11 cellular contexts compared by ENCODE assay signal in genomic region chr11:116357769-116358544, GRCh38.
A peak's percentile ranks its signal among the peaks of the same experiment; 100 is the strongest.
DNase-seq lines count a peak whose midpoint lies in the region; ATAC-seq and TF ChIP-seq lines count a peak whose summit lies in the region.
"Had no signal": no experiment of that assay in that cellular context is flagged by ENCODE, and none has a peak within 500 bp of the region (broad histone marks: within the 10 kb centered on the region; RNA-seq: fewer than 3 reads in every experiment).

No MANE protein-coding gene starts in this region.

- H3K18ac ChIP-seq in mesenchymal stem cell (ENCODE audit: low read depth in 1 of 2, low read length in 2 of 2), result no peak overlapping the region

- peaks cover 9% of the 10 kb centered on the region for H3K27me3 Mint-ChIP-seq in activated CD8-positive, alpha-beta T cell treated with anti-CD3 and anti-CD28 coated beads for 36 hours
- no peaks in the 10 kb centered on the region for H3K27me3 Mint-ChIP-seq in activated CD8-positive, alpha-beta T cell treated with anti-CD3 and anti-CD28 coated beads, Interleukin-2, amount 10 ng/mL, durations not matched to agents 7 days and 5 days (ENCODE audit: low read depth)
- H3K27me3 Mint-ChIP-seq in stimulated activated memory B cell treated with anti-CD40 and anti-IgM and Interleukin-4, amounts not matched to agents 10 μg/mL and 1 μg/mL and 100 μg/mL, for 72 hours, result no peaks in the 10 kb centered on the region

- no peak for ATAC-seq in activated CD8-positive, alpha-beta T cell treated with anti-CD3 and anti-CD28 coated beads for 36 hours
- ATAC-seq in activated CD8-positive, alpha-beta T cell treated with anti-CD3 and anti-CD28 coated beads, Interleukin-2, amount 10 ng/mL, durations not matched to agents 7 days and 5 days, result no peak
- ATAC-seq in PC-3 (no peak), right cardiac atrium (peak in 1 of 2 donors; percentile 27), psoas muscle (no peak)
- ATAC-seq in stimulated activated memory B cell treated with anti-CD40 and anti-IgM and Interleukin-4, amounts not matched to agents 10 μg/mL and 1 μg/mL and 100 μg/mL, for 72 hours, result no peak

- H3K9ac ChIP-seq in PC-3 (ENCODE audit: low read length) (no peak overlapping the region), mesenchymal stem cell (ENCODE audit: low read length) (no peak overlapping the region)

- no peak overlapping the region for H2AK5ac ChIP-seq in mesenchymal stem cell (ENCODE audit: low read length, severe bottlenecking)

- H3K36me3 ChIP-seq in PC-3 (ENCODE audit: low read depth, low read length) (no peaks in the 10 kb centered on the region), testis (ENCODE audit: low read depth, missing control alignments) (no peaks in the 10 kb centered on the region), mesenchymal stem cell (ENCODE audit: control insufficient read depth in 1 of 2, insufficient read depth in 2 of 2, low read depth in 1 of 2, low read length in 2 of 2) (no peaks in the 10 kb centered on the region), psoas muscle (ENCODE audit: insufficient read depth in 1 of 2, low read depth in 1 of 2) (no peaks in the 10 kb centered on the region)

- H4K8ac ChIP-seq in mesenchymal stem cell (ENCODE audit: low read length), result no peak overlapping the region

- no peak overlapping the region for H4K91ac ChIP-seq in mesenchymal stem cell (ENCODE audit: low read length)

- no peaks in the 10 kb centered on the region for H3K9me3 Mint-ChIP-seq in activated CD8-positive, alpha-beta T cell treated with anti-CD3 and anti-CD28 coated beads for 36 hours
- no peaks in the 10 kb centered on the region for H3K9me3 Mint-ChIP-seq in activated CD8-positive, alpha-beta T cell treated with anti-CD3 and anti-CD28 coated beads, Interleukin-2, amount 10 ng/mL, durations not matched to agents 7 days and 5 days (ENCODE audit: insufficient read depth)
- H3K9me3 Mint-ChIP-seq in stimulated activated memory B cell treated with anti-CD40 and anti-IgM and Interleukin-4, amounts not matched to agents 10 μg/mL and 1 μg/mL and 100 μg/mL, for 72 hours, result no peaks in the 10 kb centered on the region

- intact Hi-C loops in activated CD8-positive, alpha-beta T cell treated with anti-CD3 and anti-CD28 coated beads for 36 hours (cut with micrococcal nuclease), result no loop called here
- intact Hi-C loops in PC-3 (cut with micrococcal nuclease) (no loop called here), right cardiac atrium (cut with DNase I) (no loop called here), testis (cut with DNase I; ENCODE audit: low total_unique reads) (no loop called here), psoas muscle (cut with DNase I) (no loop called here)

- no peak overlapping the region for H3K4me2 ChIP-seq in PC-3 (ENCODE audit: low read length)
- no peak overlapping the region for H3K4me2 ChIP-seq in mesenchymal stem cell (ENCODE audit: low read length, poor library complexity, severe bottlenecking)

- H3K4me1 Mint-ChIP-seq in activated CD8-positive, alpha-beta T cell treated with anti-CD3 and anti-CD28 coated beads for 36 hours (ENCODE audit: low read depth), result no peaks in the 10 kb centered on the region
- H3K4me1 Mint-ChIP-seq in activated CD8-positive, alpha-beta T cell treated with anti-CD3 and anti-CD28 coated beads, Interleukin-2, amount 10 ng/mL, durations not matched to agents 7 days and 5 days (ENCODE audit: low read depth), result no peaks in the 10 kb centered on the region
- peaks cover 22% of the 10 kb centered on the region for H3K4me1 Mint-ChIP-seq in stimulated activated memory B cell treated with anti-CD40 and anti-IgM and Interleukin-4, amounts not matched to agents 10 μg/mL and 1 μg/mL and 100 μg/mL, for 72 hours

- H3K27me3 ChIP-seq in PC-3 (ENCODE audit: low read length) (peaks cover 21% of the 10 kb centered on the region; the same call in 1 of the 2 replicates), right cardiac atrium (ENCODE audit: control insufficient read depth, insufficient read depth) (no peaks in the 10 kb centered on the region), testis (no peaks in the 10 kb centered on the region), mesenchymal stem cell (ENCODE audit: control insufficient read depth in 1 of 2, insufficient read depth in 1 of 2, low read length in 2 of 2) (peaks cover 0 to 9% of the 10 kb centered on the region in 2 experiments), psoas muscle (ENCODE audit: insufficient read depth in 3 of 3, low read length in 2 of 3) (peaks cover 0 to 30% (median 8%) of the 10 kb centered on the region in 3 donors)

- POLR2A ChIA-PET in activated CD8-positive, alpha-beta T cell treated with anti-CD3 and anti-CD28 coated beads for 36 hours (lab: Charles Lee), result interaction anchor here (0.6 kb wide), 1 partner anchor 16 kb away, joined by 3 read pairs; no protein-coding TSS in a partner anchor
- POLR2A ChIA-PET in activated CD8-positive, alpha-beta T cell treated with anti-CD3 and anti-CD28 coated beads, Interleukin-2, amount 10 ng/mL, durations not matched to agents 7 days and 5 days (lab: Charles Lee), result no interaction called here
- POLR2A ChIA-PET in PC-3 (lab: Charles Lee; ENCODE audit: unreplicated experiment), result no interaction called here

- no peak overlapping the region for H3K14ac ChIP-seq in mesenchymal stem cell (ENCODE audit: low read length in 2 of 2)

- whole genome bisulfite sequencing in right cardiac atrium, result 36% methylated on average over 38 of the region's 38 CpGs
- WGBS in testis, 2 donors, result 21 to 22% methylated on average over 26 to 38 of the region's 38 CpGs
- 48% methylated on average over 38 of the region's 38 CpGs for WGBS in mesenchymal stem cell
- WGBS in psoas muscle, 3 donors, result 37 to 39% (median 38%) methylated on average over 38 of the region's 38 CpGs

- no peaks in the 10 kb centered on the region for H4K20me1 ChIP-seq in PC-3 (ENCODE audit: low read length)

- H2BK15ac ChIP-seq in mesenchymal stem cell (ENCODE audit: low read depth, poor library complexity, severe bottlenecking), result no peak overlapping the region

- no peak overlapping the region for H3K4me3 Mint-ChIP-seq in activated CD8-positive, alpha-beta T cell treated with anti-CD3 and anti-CD28 coated beads for 36 hours
- H3K4me3 Mint-ChIP-seq in activated CD8-positive, alpha-beta T cell treated with anti-CD3 and anti-CD28 coated beads, Interleukin-2, amount 10 ng/mL, durations not matched to agents 7 days and 5 days, result no peak overlapping the region
- H3K4me3 Mint-ChIP-seq in stimulated activated memory B cell treated with anti-CD40 and anti-IgM and Interleukin-4, amounts not matched to agents 10 μg/mL and 1 μg/mL and 100 μg/mL, for 72 hours, result no peak overlapping the region

- no peak overlapping the region for H2AFZ ChIP-seq in PC-3 (ENCODE audit: low read length)
- no peak overlapping the region for H2AFZ ChIP-seq in mesenchymal stem cell (ENCODE audit: low read depth, low read length)

- H3K79me1 ChIP-seq in mesenchymal stem cell (replicated peaks; ENCODE audit: low read length, poor library complexity, severe bottlenecking), result no peaks in the 10 kb centered on the region

- H3K4me3 ChIP-seq in PC-3 (ENCODE audit: low read length) (no peak overlapping the region), right cardiac atrium (ENCODE audit: low read length) (no peak overlapping the region), testis (no peak overlapping the region), mesenchymal stem cell (ENCODE audit: insufficient read depth in 1 of 2, low read depth in 1 of 2, low read length in 2 of 2) (peak overlapping the region in 1 of 2 experiments; percentile 9), psoas muscle (no peak overlapping the region)

- no peaks in the 10 kb centered on the region for H3F3A ChIP-seq in PC-3 (ENCODE audit: low read length, unreplicated experiment)

- no peak overlapping the region for H2BK120ac ChIP-seq in mesenchymal stem cell (ENCODE audit: low read depth, low read length)

- DNase-seq in activated CD8-positive, alpha-beta T cell treated with anti-CD3 and anti-CD28 coated beads for 36 hours, result peak; percentile 7
- DNase-seq in activated CD8-positive, alpha-beta T cell treated with anti-CD3 and anti-CD28 coated beads, Interleukin-2, amount 10 ng/mL, durations not matched to agents 7 days and 5 days, result no peak
- DNase-seq in PC-3 (no peak), right cardiac atrium (peak in 2 of 3 donors; percentile 56 to 59), testis (peak; percentile 61), mesenchymal stem cell (no peak), psoas muscle (no peak)
- DNase-seq: activated CD4-positive, alpha-beta T cell treated with anti-CD3 and anti-CD28 coated beads for 1 hour; amniotic stem cell; foreskin fibroblast had no signal

- CTCF ChIA-PET in activated CD8-positive, alpha-beta T cell treated with anti-CD3 and anti-CD28 coated beads for 36 hours (lab: Charles Lee), result no interaction called here
- CTCF ChIA-PET in activated CD8-positive, alpha-beta T cell treated with anti-CD3 and anti-CD28 coated beads, Interleukin-2, amount 10 ng/mL, durations not matched to agents 7 days and 5 days (lab: Charles Lee), result no interaction called here
- CTCF ChIA-PET in PC-3 (lab: Charles Lee), result no interaction called here

- H3K4ac ChIP-seq in mesenchymal stem cell (ENCODE audit: low read depth in 1 of 2, low read length in 2 of 2), result no peak overlapping the region

- TF ChIP-seq CTCF in activated CD8-positive, alpha-beta T cell treated with anti-CD3 and anti-CD28 coated beads for 36 hours (IDR thresholded peaks at IDR 0.05), result peak; percentile 48
- peak; percentile 32; the same call in 1 of the 2 replicates for TF ChIP-seq CTCF in PC-3 (conservative IDR thresholded peaks at IDR 0.05; ENCODE audit: low read depth, low read length)
- peak; percentile 53 to 67 (median 65) for TF ChIP-seq CTCF in testis (IDR thresholded peaks at IDR 0.05)
- TF ChIP-seq CTCF in psoas muscle (IDR thresholded peaks at IDR 0.05), result no peak

- no peaks in the 10 kb centered on the region for H3K79me2 ChIP-seq in PC-3 (ENCODE audit: low read length)

- H3K27ac Mint-ChIP-seq in activated CD8-positive, alpha-beta T cell treated with anti-CD3 and anti-CD28 coated beads for 36 hours, result no peak overlapping the region
- H3K27ac Mint-ChIP-seq in activated CD8-positive, alpha-beta T cell treated with anti-CD3 and anti-CD28 coated beads, Interleukin-2, amount 10 ng/mL, durations not matched to agents 7 days and 5 days, result no peak overlapping the region
- no peak overlapping the region for H3K27ac Mint-ChIP-seq in stimulated activated memory B cell treated with anti-CD40 and anti-IgM and Interleukin-4, amounts not matched to agents 10 μg/mL and 1 μg/mL and 100 μg/mL, for 72 hours

- H3K36me3 Mint-ChIP-seq in activated CD8-positive, alpha-beta T cell treated with anti-CD3 and anti-CD28 coated beads for 36 hours (ENCODE audit: low read depth), result no peaks in the 10 kb centered on the region
- H3K36me3 Mint-ChIP-seq in activated CD8-positive, alpha-beta T cell treated with anti-CD3 and anti-CD28 coated beads, Interleukin-2, amount 10 ng/mL, durations not matched to agents 7 days and 5 days (ENCODE audit: low read depth), result no peaks in the 10 kb centered on the region
- H3K36me3 Mint-ChIP-seq in stimulated activated memory B cell treated with anti-CD40 and anti-IgM and Interleukin-4, amounts not matched to agents 10 μg/mL and 1 μg/mL and 100 μg/mL, for 72 hours, result no peaks in the 10 kb centered on the region

- no peaks in the 10 kb centered on the region for H3K4me1 ChIP-seq in PC-3 (ENCODE audit: insufficient read depth, low read length)
- no peaks in the 10 kb centered on the region for H3K4me1 ChIP-seq in right cardiac atrium (ENCODE audit: control insufficient read depth, insufficient read depth, low read length)
- H3K4me1 ChIP-seq in testis, result no peaks in the 10 kb centered on the region
- H3K4me1 ChIP-seq in mesenchymal stem cell (ENCODE audit: control insufficient read depth, insufficient read depth, low read depth, low read length), result no peaks in the 10 kb centered on the region
- no peaks in the 10 kb centered on the region for H3K4me1 ChIP-seq in psoas muscle

- H2BK12ac ChIP-seq in mesenchymal stem cell (ENCODE audit: low read length in 2 of 2), result no peak overlapping the region

- H3K9me3 ChIP-seq in PC-3 (ENCODE audit: low read length), result no peaks in the 10 kb centered on the region
- no peaks in the 10 kb centered on the region for H3K9me3 ChIP-seq in right cardiac atrium (ENCODE audit: control insufficient read depth, low read length)
- H3K9me3 ChIP-seq in testis, result no peaks in the 10 kb centered on the region
- H3K9me3 ChIP-seq in mesenchymal stem cell (ENCODE audit: control insufficient read depth, low read length), result no peaks in the 10 kb centered on the region
- H3K9me3 ChIP-seq in psoas muscle, result no peaks in the 10 kb centered on the region

- no TSS peak for BruUV-seq in PC-3 (replicated peaks; lab: Mats Ljungman, UMichigan)

- H3K23ac ChIP-seq in mesenchymal stem cell (ENCODE audit: low read length in 2 of 2), result no peak overlapping the region

- H3K9me2 ChIP-seq in PC-3 (replicated peaks; ENCODE audit: low read length), result no peaks in the 10 kb centered on the region

- H2BK5ac ChIP-seq in mesenchymal stem cell (ENCODE audit: low read depth, low read length, poor library complexity, severe bottlenecking), result no peak overlapping the region

- no peak for TF ChIP-seq POLR2A in testis (IDR thresholded peaks at IDR 0.05)

- H3K27ac ChIP-seq in PC-3 (ENCODE audit: low read length) (no peak overlapping the region), right cardiac atrium (ENCODE audit: low read length) (no peak overlapping the region), testis (no peak overlapping the region), mesenchymal stem cell (ENCODE audit: low read length, poor library complexity, severe bottlenecking) (no peak overlapping the region), psoas muscle (no peak overlapping the region)

Comparison
In these comparisons a context has a peak if more than half of its experiments do, and no peak if none do; other contexts are left out.
1. DNase-seq: peak in activated CD8-positive, alpha-beta T cell treated with anti-CD3 and anti-CD28 coated beads for 36 hours (single experiment), right cardiac atrium (2 of 3) and testis (single experiment); none in activated CD8-positive, alpha-beta T cell treated with anti-CD3 and anti-CD28 coated beads, Interleukin-2, amount 10 ng/mL, durations not matched to agents 7 days and 5 days (single experiment), PC-3 (single experiment), mesenchymal stem cell (single experiment) and psoas muscle (0 of 2).